Comparison of ENCODE assay signal across 18 cellular contexts in genomic region chr6:22829070-22829469, GRCh38.
DNase-seq lines count a peak whose midpoint lies in the region; ATAC-seq and TF ChIP-seq lines count a peak whose summit lies in the region.
"Had no signal": no experiment of that assay in that cellular context is flagged by ENCODE, and none has a peak within 500 bp of the region (broad histone marks: within the 10 kb centered on the region; RNA-seq: fewer than 3 reads in every experiment).

No MANE protein-coding gene starts in this region.

- H3K36me3 ChIP-seq in RWPE2 (ENCODE audit: low read depth): no peaks in the 10 kb centered on the region
- H3K36me3 ChIP-seq: neutrophil, right lobe of liver had no signal

- DNase-seq in DMS53 treated with DMSO at 0.1 percent for 48 hours (lab: John Stamatoyannopoulos, UW; ENCODE audit: unreplicated experiment) (peak; percentile 7), RWPE2 (ENCODE audit: low spot score) (no peak), foreskin keratinocyte (peak; percentile 14 to 16), renal cortical epithelial cell (ENCODE audit: low read depth) (peak; percentile 9), dermis blood vessel endothelial cell (no peak), NCI-H2171 (lab: John Stamatoyannopoulos, UW) (no peak), NAMALWA (ENCODE audit: low spot score) (no peak)
- DNase-seq in activated CD4-positive, alpha-beta T cell treated with anti-CD3 and anti-CD28 coated beads, Interleukin-2, amount 10 ng/mL, durations not matched to agents 7 days and 5 days: no peak
- DNase-seq: activated CD4-positive, alpha-beta T cell treated with anti-CD3 and anti-CD28 coated beads for 4 hours; AML-193; cerebellar nuclear complex; effector memory CD8-positive, alpha-beta T cell; hippocampal formation; NCI-H2081 treated with DMSO at 0.1 percent for 48 hours had no signal

- H3K4me1 Mint-ChIP-seq in activated CD4-positive, alpha-beta T cell treated with anti-CD3 and anti-CD28 coated beads, Interleukin-2, amount 10 ng/mL, durations not matched to agents 7 days and 5 days: no peaks in the 10 kb centered on the region
- H3K4me1 Mint-ChIP-seq: IgD-negative memory B cell had no signal

- CTCF ChIA-PET in activated CD4-positive, alpha-beta T cell treated with anti-CD3 and anti-CD28 coated beads, Interleukin-2, amount 10 ng/mL, durations not matched to agents 7 days and 5 days (lab: Charles Lee): no interaction called here

- H3K4me1 ChIP-seq in RWPE2 (ENCODE audit: insufficient read depth, poor library complexity, severe bottlenecking) (peaks cover 31% of the 10 kb centered on the region), foreskin keratinocyte (peaks cover 20% of the 10 kb centered on the region)

- H3K9me3 ChIP-seq in RWPE2 (ENCODE audit: severe bottlenecking): no peaks in the 10 kb centered on the region
- H3K9me3 ChIP-seq: neutrophil, right lobe of liver had no signal

- no peaks in the 10 kb centered on the region for H3K36me3 Mint-ChIP-seq in activated CD4-positive, alpha-beta T cell treated with anti-CD3 and anti-CD28 coated beads, Interleukin-2, amount 10 ng/mL, durations not matched to agents 7 days and 5 days (ENCODE audit: low read depth)
- H3K36me3 Mint-ChIP-seq: IgD-negative memory B cell had no signal

- H3K27me3 Mint-ChIP-seq in activated CD4-positive, alpha-beta T cell treated with anti-CD3 and anti-CD28 coated beads, Interleukin-2, amount 10 ng/mL, durations not matched to agents 7 days and 5 days: no peaks in the 10 kb centered on the region
- H3K27me3 Mint-ChIP-seq: effector memory CD8-positive, alpha-beta T cell; IgD-negative memory B cell; stimulated activated naive CD8-positive, alpha-beta T cell treated with anti-CD3 and anti-CD28 coated beads, Interleukin-15, Interleukin-2, amounts not matched to agents 100 ng/mL and 50 ng/mL, for 24 hours had no signal

- no peak overlapping the region for H3K4me3 ChIP-seq in RWPE2 (ENCODE audit: severe bottlenecking)
- H3K4me3 ChIP-seq: right lobe of liver had no signal

- POLR2A ChIA-PET in activated CD4-positive, alpha-beta T cell treated with anti-CD3 and anti-CD28 coated beads, Interleukin-2, amount 10 ng/mL, durations not matched to agents 7 days and 5 days (lab: Charles Lee): no interaction called here

- peaks cover 2% of the 10 kb centered on the region for H3K9me3 Mint-ChIP-seq in activated CD4-positive, alpha-beta T cell treated with anti-CD3 and anti-CD28 coated beads, Interleukin-2, amount 10 ng/mL, durations not matched to agents 7 days and 5 days
- H3K9me3 Mint-ChIP-seq: stimulated activated naive CD8-positive, alpha-beta T cell treated with anti-CD3 and anti-CD28 coated beads, Interleukin-15, Interleukin-2, amounts not matched to agents 100 ng/mL and 50 ng/mL, for 24 hours had no signal

- no peak overlapping the region for H3K27ac Mint-ChIP-seq in activated CD4-positive, alpha-beta T cell treated with anti-CD3 and anti-CD28 coated beads, Interleukin-2, amount 10 ng/mL, durations not matched to agents 7 days and 5 days
- H3K27ac Mint-ChIP-seq: effector memory CD8-positive, alpha-beta T cell; IgD-negative memory B cell; stimulated activated naive CD8-positive, alpha-beta T cell treated with anti-CD3 and anti-CD28 coated beads, Interleukin-15, Interleukin-2, amounts not matched to agents 100 ng/mL and 50 ng/mL, for 24 hours had no signal

- no peak for TF ChIP-seq CTCF in RWPE2 (IDR thresholded peaks at IDR 0.05; ENCODE audit: poor library complexity, severe bottlenecking)
- no peak for TF ChIP-seq CTCF in foreskin keratinocyte (conservative IDR thresholded peaks at IDR 0.05)

- no peak overlapping the region for H3K4me3 Mint-ChIP-seq in activated CD4-positive, alpha-beta T cell treated with anti-CD3 and anti-CD28 coated beads, Interleukin-2, amount 10 ng/mL, durations not matched to agents 7 days and 5 days
- H3K4me3 Mint-ChIP-seq: effector memory CD8-positive, alpha-beta T cell; IgD-negative memory B cell; stimulated activated naive CD8-positive, alpha-beta T cell treated with anti-CD3 and anti-CD28 coated beads, Interleukin-15, Interleukin-2, amounts not matched to agents 100 ng/mL and 50 ng/mL, for 24 hours had no signal

- H3K27me3 ChIP-seq in RWPE2 (ENCODE audit: insufficient read depth, poor library complexity, severe bottlenecking) (no peaks in the 10 kb centered on the region), foreskin keratinocyte (no peaks in the 10 kb centered on the region)
- H3K27me3 ChIP-seq: neutrophil, right lobe of liver had no signal

- peak overlapping the region; percentile 99 for H3K27ac ChIP-seq in RWPE2 (ENCODE audit: poor library complexity, severe bottlenecking)
- peak overlapping the region; percentile 93 for H3K27ac ChIP-seq in foreskin keratinocyte
- H3K27ac ChIP-seq: neutrophil had no signal

- peak; percentile 48 for ATAC-seq in RWPE2 (ENCODE audit: low read depth)
- ATAC-seq in foreskin keratinocyte: no peak
- ATAC-seq: effector memory CD8-positive, alpha-beta T cell had no signal

Comparison
In these comparisons a context has a peak if more than half of its experiments do, and no peak if none do; other contexts are left out.
1. DNase-seq: peak in DMS53 treated with DMSO at 0.1 percent for 48 hours (single experiment), foreskin keratinocyte (2 of 2) and renal cortical epithelial cell (single experiment); none in RWPE2 (single experiment), dermis blood vessel endothelial cell (single experiment), NCI-H2171 (single experiment), activated CD4-positive, alpha-beta T cell treated with anti-CD3 and anti-CD28 coated beads, Interleukin-2, amount 10 ng/mL, durations not matched to agents 7 days and 5 days (single experiment) and NAMALWA (single experiment).